8 cellular contexts compared by ENCODE assay signal in genomic region chr10:123434435-123435039, GRCh38.
"Had no signal": no experiment of that assay in that cellular context is flagged by ENCODE, and none has a peak within 500 bp of the region (broad histone marks: within the 10 kb centered on the region; RNA-seq: fewer than 3 reads in every experiment).

No MANE protein-coding gene starts in this region.

- H3K9me3 Mint-ChIP-seq: H9 had no signal

- H3K27ac ChIP-seq: HL-60 had no signal

- H3K4me1 Mint-ChIP-seq: IgD-negative memory B cell had no signal

- FAIRE-seq: H54, HepG2 had no signal

- DNase-seq: GOT3, H9, HCEC 1CT, KBM-7 had no signal

- H3K4me3 Mint-ChIP-seq: H9, IgD-negative memory B cell had no signal
